In the genomic region with DNA sequence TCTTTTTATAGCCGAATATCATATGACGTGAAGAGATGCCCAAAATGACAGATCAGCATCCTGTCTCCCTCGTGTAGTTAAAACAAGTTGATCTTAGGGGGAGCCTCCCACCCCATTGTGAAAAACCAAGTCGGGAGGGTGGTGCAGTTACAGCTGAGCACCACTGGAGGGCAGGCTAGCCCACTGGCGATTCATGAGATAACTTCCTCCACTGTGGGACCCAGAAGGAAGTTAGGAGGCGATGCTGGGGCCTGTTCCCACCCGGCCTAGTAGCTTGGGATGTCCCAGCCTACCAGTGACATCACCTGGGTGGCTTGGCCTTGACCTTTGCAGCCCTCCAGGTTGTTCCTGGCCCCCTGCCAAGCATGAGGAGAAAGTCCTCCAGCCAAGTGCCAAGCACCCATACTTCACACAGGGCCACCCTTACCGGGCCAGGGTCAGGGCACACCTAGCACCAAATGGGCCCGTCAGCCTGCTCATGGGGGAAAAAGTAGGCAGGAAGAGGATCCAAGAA, we compare ENCODE assay signal across 8 cellular contexts. TPM values are rescaled to one million over a fixed set of nuclear protein-coding genes. Genes with fewer than 3 reads are reported as not detected.
A peak's percentile ranks its signal among the peaks of the same experiment; 100 is the strongest.
DNase-seq lines count a peak whose midpoint lies in the region; ATAC-seq and TF ChIP-seq lines count a peak whose summit lies in the region.

No MANE protein-coding gene starts in this region.

- intact Hi-C loops in left ventricle myocardium inferior (cut with micrococcal nuclease): loop anchor here (5.0 kb wide), 1 partner anchor 83 kb away; no protein-coding TSS in a partner anchor

- TF ChIP-seq CTCF in 22Rv1 (IDR thresholded peaks at IDR 0.05) (peak; percentile 97), GM12875 (IDR thresholded peaks at IDR 0.05; ENCODE audit: borderline replicate concordance, insufficient read depth, low read depth, low read length) (peak; percentile 98), left ventricle myocardium inferior (IDR thresholded peaks at IDR 0.05; ENCODE audit: borderline replicate concordance) (peak; percentile 99)

- H3K4me3 ChIP-seq in GM12875 (ENCODE audit: low read depth, low read length): no peak overlapping the region
- H3K4me3 ChIP-seq in adipocyte (ENCODE audit: low read length): no peak overlapping the region
- H3K4me3 ChIP-seq in left ventricle myocardium inferior: no peak overlapping the region

- ATAC-seq in HG03097 (IDR thresholded peaks at IDR 0.05; ENCODE audit: low FRiP score, unreplicated experiment): no peak

- H3K9ac ChIP-seq in adipocyte (ENCODE audit: low read length): no peak overlapping the region

- peak; percentile 66 for DNase-seq in LHCN-M2 (ENCODE audit: low read depth)
- DNase-seq in T-helper 1 cell: peak; percentile 45 to 73 (median 61)
- DNase-seq in adipocyte (ENCODE audit: low read depth): peak; percentile 88
- peak; percentile 55 for DNase-seq in left ventricle myocardium inferior
- DNase-seq in retina: peak; percentile 80

- H3K27ac ChIP-seq in 22Rv1 (no peak overlapping the region), left ventricle myocardium inferior (replicated peaks) (peak overlapping the region; percentile 24)

- H3K9me3 ChIP-seq in adipocyte (ENCODE audit: control insufficient read depth, low read length): no peaks in the 10 kb centered on the region
- H3K9me3 ChIP-seq in left ventricle myocardium inferior (replicated peaks): no peaks in the 10 kb centered on the region

- peaks cover 11% of the 10 kb centered on the region for H3K36me3 ChIP-seq in adipocyte (ENCODE audit: control insufficient read depth, insufficient read depth, low read length, severe bottlenecking)
- peaks cover 4% of the 10 kb centered on the region for H3K36me3 ChIP-seq in left ventricle myocardium inferior

- H3K27me3 ChIP-seq in adipocyte (replicated peaks; ENCODE audit: control insufficient read depth, insufficient read depth, low read length): peaks cover 11% of the 10 kb centered on the region
- H3K27me3 ChIP-seq in left ventricle myocardium inferior (ENCODE audit: low read depth): no peaks in the 10 kb centered on the region

- H3K4me1 ChIP-seq in adipocyte (ENCODE audit: control insufficient read depth, insufficient read depth, low read length) (no peaks in the 10 kb centered on the region), left ventricle myocardium inferior (peaks cover 8% of the 10 kb centered on the region)

RNA-seq across cellular contexts. Expression of gene CPNE2, which starts 8.1 kb away (rescaled TPM):
- total RNA-seq in LHCN-M2 (2014; rRNA removed): 13.7 and 18.6 TPM in 2 replicates
- 24.8 TPM for polyA plus RNA-seq in LHCN-M2 (2012)
- total RNA-seq in left ventricle myocardium inferior: 13.7 TPM
